In genomic region chr21:34889537-34890257, GRCh38 we compare ENCODE assay signal across 8 cellular contexts.
A peak's percentile ranks its signal among the peaks of the same experiment; 100 is the strongest.
DNase-seq lines count a peak whose midpoint lies in the region; ATAC-seq and TF ChIP-seq lines count a peak whose summit lies in the region.

No MANE protein-coding gene starts in this region.

- H3K79me2 ChIP-seq in ACC112 (ENCODE audit: control insufficient read depth, insufficient read depth, low read length, unreplicated experiment), result peaks cover 36% of the 10 kb centered on the region

- no peak overlapping the region for H2AFZ ChIP-seq in ACC112 (ENCODE audit: low read length, unreplicated experiment)

- H3K4me1 ChIP-seq in ACC112 (ENCODE audit: control insufficient read depth, insufficient read depth, low read length, unreplicated experiment), result no peaks in the 10 kb centered on the region

- peak; percentile 77 for DNase-seq in NCI-H226
- peak; percentile 87 for DNase-seq in activated CD4-positive, alpha-beta T cell treated with anti-CD3 and anti-CD28 coated beads for 48 hours
- DNase-seq in dorsolateral prefrontal cortex, result peak in 1 of 10 donors; percentile 56
- peak; percentile 60 for DNase-seq in medulla oblongata (ENCODE audit: extremely low spot score)
- peak; percentile 63 for DNase-seq in stimulated activated CD8-positive, alpha-beta memory T cell treated with anti-CD3 and anti-CD28 coated beads, Interleukin-15, amount 100 ng/mL, for 24 hours (ENCODE audit: low read depth)

- TF ChIP-seq CTCF in dorsolateral prefrontal cortex (IDR thresholded peaks at IDR 0.05 in 54 of 56, conservative IDR thresholded peaks at IDR 0.05 in 2 of 56; ENCODE audit: low read depth in 1 of 56, partially characterized antibody in 56 of 56), result peak in 54 of 56 donors; percentile 30 to 84 (median 62)

- ATAC-seq in GM18511 (IDR thresholded peaks at IDR 0.05; ENCODE audit: unreplicated experiment), result peak; percentile 43
- ATAC-seq in HG02981 (IDR thresholded peaks at IDR 0.05; ENCODE audit: unreplicated experiment), result peak; percentile 41

- no peaks in the 10 kb centered on the region; the same call in 1 of the 2 replicates for H3K36me3 ChIP-seq in ACC112 (ENCODE audit: insufficient read depth, low read length)

- H3K27ac ChIP-seq in ACC112 (ENCODE audit: low read depth, low read length) (peak overlapping the region; percentile 99), dorsolateral prefrontal cortex (peak overlapping the region in 46 of 59 donors; percentile 4 to 87 (median 64))

- no peaks in the 10 kb centered on the region for H3K27me3 ChIP-seq in ACC112 (ENCODE audit: insufficient read depth, low read length)
- peaks cover 10 to 98% (median 79%) of the 10 kb centered on the region in 45 donors for H3K27me3 ChIP-seq in dorsolateral prefrontal cortex

- intact Hi-C loops in dorsolateral prefrontal cortex (cut with DNase I), result no loop called here

- H3K4me3 ChIP-seq in ACC112 (ENCODE audit: low read depth, low read length) (peak overlapping the region; percentile 94), dorsolateral prefrontal cortex (peak overlapping the region; percentile 45 to 78 (median 61))
